26 cellular contexts compared by ENCODE assay signal in the genomic region with DNA sequence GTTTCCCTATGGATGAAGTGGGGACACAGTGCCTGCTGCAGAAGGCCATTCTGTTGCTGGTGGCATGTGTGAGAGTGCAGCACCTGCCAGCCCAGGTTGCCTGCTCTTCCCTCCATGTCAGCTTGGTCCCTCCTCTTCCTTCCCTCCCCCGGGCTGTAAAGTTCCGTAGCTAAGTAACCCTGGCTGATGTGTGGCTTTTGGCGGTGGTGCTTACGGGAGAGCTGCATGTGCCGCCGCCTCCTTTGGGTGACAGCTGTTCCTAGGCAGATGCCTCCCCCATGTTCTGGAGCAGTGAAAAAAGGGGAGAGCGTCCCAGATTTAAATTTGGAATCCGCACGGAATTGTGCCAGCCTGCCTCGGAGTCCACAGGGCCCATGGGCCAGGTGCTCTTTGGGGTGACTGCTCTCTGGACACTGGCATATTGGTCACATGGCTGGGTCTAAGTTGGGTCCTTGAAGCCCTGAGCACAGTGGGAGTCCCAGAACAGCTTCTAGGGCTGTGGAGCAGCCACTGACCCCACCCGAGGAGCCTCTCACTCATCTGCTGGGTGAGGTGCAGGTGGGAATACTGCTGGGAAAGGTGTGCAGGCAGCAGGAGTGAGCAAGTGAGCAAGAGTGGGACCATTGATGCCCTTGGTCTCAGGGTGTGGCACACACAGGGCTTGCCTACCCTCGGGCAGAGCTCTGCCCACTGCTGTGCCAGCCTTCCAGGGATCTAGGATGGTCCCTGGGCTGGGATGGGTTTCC. TPM values are rescaled to one million over a fixed set of nuclear protein-coding genes. Genes with fewer than 3 reads are reported as not detected.
DNase-seq lines count a peak whose midpoint lies in the region; ATAC-seq and TF ChIP-seq lines count a peak whose summit lies in the region.
"Had no signal": no experiment of that assay in that cellular context is flagged by ENCODE, and none has a peak within 500 bp of the region (broad histone marks: within the 10 kb centered on the region; RNA-seq: fewer than 3 reads in every experiment).

No MANE protein-coding gene starts in this region.

- no peak overlapping the region for H3K4me3 Mint-ChIP-seq in osteocyte (ENCODE audit: unreplicated experiment)
- H3K4me3 Mint-ChIP-seq: CD14-positive monocyte; CD8-positive, alpha-beta memory T cell; GM23338; H9; HFFc6 had no signal

- no peaks in the 10 kb centered on the region for H3K4me1 Mint-ChIP-seq in osteocyte (ENCODE audit: unreplicated experiment)
- H3K4me1 Mint-ChIP-seq: CD14-positive monocyte; CD8-positive, alpha-beta memory T cell; GM23338; H9 had no signal

- ATAC-seq in GM18873 (IDR thresholded peaks at IDR 0.05; ENCODE audit: low FRiP score, unreplicated experiment) (no peak), HG03139 (IDR thresholded peaks at IDR 0.05; ENCODE audit: unreplicated experiment) (no peak)
- ATAC-seq: GM23338, PC-3 had no signal

- H3K27ac Mint-ChIP-seq in osteocyte (ENCODE audit: unreplicated experiment): no peak overlapping the region
- H3K27ac Mint-ChIP-seq: CD14-positive monocyte; CD8-positive, alpha-beta memory T cell; GM23338; H9; HFFc6 had no signal

- H3K27me3 Mint-ChIP-seq in osteocyte (ENCODE audit: unreplicated experiment): no peaks in the 10 kb centered on the region
- H3K27me3 Mint-ChIP-seq: CD8-positive, alpha-beta memory T cell had no signal

- H3K36me3 Mint-ChIP-seq in osteocyte (ENCODE audit: unreplicated experiment): no peaks in the 10 kb centered on the region
- H3K36me3 Mint-ChIP-seq: CD14-positive monocyte; CD8-positive, alpha-beta memory T cell had no signal

- peaks cover 5% of the 10 kb centered on the region for H3K9me3 Mint-ChIP-seq in osteocyte (ENCODE audit: unreplicated experiment)
- H3K9me3 Mint-ChIP-seq: CD8-positive, alpha-beta memory T cell; GM23338; H9 had no signal

- TF ChIP-seq CTCF in osteocyte (IDR thresholded peaks at IDR 0.05): no peak

- DNase-seq in DMS 273 (lab: John Stamatoyannopoulos, UW; ENCODE audit: unreplicated experiment) (peak; percentile 16), DMS 273 treated with DMSO at 0.1 percent for 48 hours (lab: John Stamatoyannopoulos, UW) (no peak), left kidney (ENCODE audit: low read depth, low spot score) (peak; percentile 21), osteocyte (ENCODE audit: extremely low spot score, unreplicated experiment) (peak; percentile 74), A172 (ENCODE audit: low spot score) (no peak)
- DNase-seq: ACHN; BE2C; CD8-positive, alpha-beta memory T cell; DMS153; DND-41; H9; HFFc6; KG1; MG63; NCI-H1694 treated with DMSO at 0.1 percent for 48 hours; NCI-H2081; NCI-H345; NCI-H524; NCI-H748 treated with DMSO at 0.1 percent for 48 hours; NK-92 treated with Interleukin-12 subunit alpha and Interleukin-12 subunit beta, amount 100 ng/mL, for 24 hours; PC-3; SK-N-SH had no signal

RNA-seq across cellular contexts. Expression of gene ZNF536, which starts 33.1 kb away (rescaled TPM):
- not detected in 2 replicates for total RNA-seq in osteocyte
- not detected in 2 replicates for total RNA-seq in A172 (2014; rRNA removed; shearing (Covaris generic))
- total RNA-seq: CD8-positive, alpha-beta memory T cell; H9; HFFc6; PC-3 had no signal

Comparison
In these comparisons a context has a peak if more than half of its experiments do, and no peak if none do; other contexts are left out.
1. DNase-seq: peak in DMS 273 (single experiment), left kidney (single experiment) and osteocyte (single experiment); none in DMS 273 treated with DMSO at 0.1 percent for 48 hours (single experiment) and A172 (single experiment).